In genomic region chr15:50669611-50670010, GRCh38 we compare ENCODE assay signal across 21 cellular contexts. TPM values are rescaled to one million over a fixed set of nuclear protein-coding genes. Genes with fewer than 3 reads are reported as not detected.
DNase-seq lines count a peak whose midpoint lies in the region; ATAC-seq and TF ChIP-seq lines count a peak whose summit lies in the region.
"Had no signal": no experiment of that assay in that cellular context is flagged by ENCODE, and none has a peak within 500 bp of the region (broad histone marks: within the 10 kb centered on the region; RNA-seq: fewer than 3 reads in every experiment).

No MANE protein-coding gene starts in this region.

- H3K9me3 ChIP-seq in right lobe of liver: no peaks in the 10 kb centered on the region
- H3K9me3 ChIP-seq: A549, BE2C, Caco-2 had no signal

- no peak for DNase-seq in activated naive CD8-positive, alpha-beta T cell treated with anti-CD3 and anti-CD28 coated beads, Interleukin-2, amount 50 U/mL, for 24 hours
- DNase-seq in left lobe of liver (ENCODE audit: low spot score) (no peak), right lobe of liver (no peak), HT-29 (ENCODE audit: low spot score) (no peak), NOMO-1 (lab: John Stamatoyannopoulos, UW; ENCODE audit: unreplicated experiment in 2 of 2) (no peak)
- DNase-seq: 8988T; ACHN; AML-193; BE2C; Caco-2; CD8-positive, alpha-beta T cell; DMS153; DND-41; GM23248; H7; HCEC 1CT had no signal

- H3K27ac Mint-ChIP-seq in activated naive CD8-positive, alpha-beta T cell: peak overlapping the region; percentile 22
- no peak overlapping the region for H3K27ac Mint-ChIP-seq in activated naive CD8-positive, alpha-beta T cell treated with anti-CD3 and anti-CD28 coated beads, Interleukin-2, amount 50 U/mL, for 24 hours
- H3K27ac Mint-ChIP-seq: CD8-positive, alpha-beta T cell had no signal

- H3K4me3 Mint-ChIP-seq in activated naive CD8-positive, alpha-beta T cell: no peak overlapping the region
- no peak overlapping the region for H3K4me3 Mint-ChIP-seq in activated naive CD8-positive, alpha-beta T cell treated with anti-CD3 and anti-CD28 coated beads, Interleukin-2, amount 50 U/mL, for 24 hours
- H3K4me3 Mint-ChIP-seq: CD14-positive monocyte; CD8-positive, alpha-beta T cell had no signal

- peaks cover 3% of the 10 kb centered on the region for H3K36me3 Mint-ChIP-seq in activated naive CD8-positive, alpha-beta T cell
- H3K36me3 Mint-ChIP-seq in activated naive CD8-positive, alpha-beta T cell treated with anti-CD3 and anti-CD28 coated beads, Interleukin-2, amount 50 U/mL, for 24 hours (ENCODE audit: low read depth): peaks cover 18% of the 10 kb centered on the region

- 72% methylated on average over 1 of the region's 1 CpG for WGBS in right lobe of liver (ENCODE audit: insufficient coverage, low coverage, low lambda C conversion rate, missing lambda C conversion rate)

- H3K4me3 ChIP-seq in right lobe of liver: no peak overlapping the region
- H3K4me3 ChIP-seq: A549; BLaER1 treated with 17β-estradiol and CSF1 and Interleukin-3, amounts not matched to agents 10 nM and 100 nM; GM12878; GM23248 had no signal

- no peak for TF ChIP-seq CTCF in right lobe of liver (IDR thresholded peaks at IDR 0.05)

- H3K27ac ChIP-seq in right lobe of liver: no peak overlapping the region
- H3K27ac ChIP-seq: A549; BLaER1 treated with 17β-estradiol and CSF1 and Interleukin-3, amounts not matched to agents 10 nM and 100 nM; GM23248 had no signal

- ATAC-seq in activated naive CD8-positive, alpha-beta T cell treated with anti-CD3 and anti-CD28 coated beads, Interleukin-2, amount 50 U/mL, for 24 hours: no peak
- peak; percentile 79 for ATAC-seq in left lobe of liver
- peak; percentile 67 to 90 (median 82) for ATAC-seq in right lobe of liver
- ATAC-seq: A549; CD8-positive, alpha-beta T cell; GM12878 had no signal

- H3K4me1 Mint-ChIP-seq in activated naive CD8-positive, alpha-beta T cell (ENCODE audit: low read depth): peaks cover 29% of the 10 kb centered on the region
- peaks cover 9% of the 10 kb centered on the region for H3K4me1 Mint-ChIP-seq in activated naive CD8-positive, alpha-beta T cell treated with anti-CD3 and anti-CD28 coated beads, Interleukin-2, amount 50 U/mL, for 24 hours
- H3K4me1 Mint-ChIP-seq: CD14-positive monocyte had no signal

- H3K9me3 Mint-ChIP-seq in activated naive CD8-positive, alpha-beta T cell (ENCODE audit: low read depth): no peaks in the 10 kb centered on the region
- no peaks in the 10 kb centered on the region for H3K9me3 Mint-ChIP-seq in activated naive CD8-positive, alpha-beta T cell treated with anti-CD3 and anti-CD28 coated beads, Interleukin-2, amount 50 U/mL, for 24 hours
- H3K9me3 Mint-ChIP-seq: CD8-positive, alpha-beta T cell had no signal

- peaks cover 0 to 22% (median 7%) of the 10 kb centered on the region in 4 donors for H3K4me1 ChIP-seq in right lobe of liver
- H3K4me1 ChIP-seq: A549; BE2C; BLaER1 treated with 17β-estradiol and CSF1 and Interleukin-3, amounts not matched to agents 10 nM and 100 nM had no signal

- TF ChIP-seq POLR2A in right lobe of liver (IDR thresholded peaks at IDR 0.05): no peak

- intact Hi-C loops in right lobe of liver (cut with DNase I): loop anchor here in 1 of 2 donors (10.0 kb wide), 1 partner anchor 205 kb away; no protein-coding TSS in a partner anchor

- no peaks in the 10 kb centered on the region for H3K27me3 ChIP-seq in right lobe of liver
- H3K27me3 ChIP-seq: BE2C; BLaER1 treated with 17β-estradiol and CSF1 and Interleukin-3, amounts not matched to agents 10 nM and 100 nM had no signal

- no peaks in the 10 kb centered on the region for H3K27me3 Mint-ChIP-seq in activated naive CD8-positive, alpha-beta T cell
- H3K27me3 Mint-ChIP-seq in activated naive CD8-positive, alpha-beta T cell treated with anti-CD3 and anti-CD28 coated beads, Interleukin-2, amount 50 U/mL, for 24 hours: no peaks in the 10 kb centered on the region

- no peaks in the 10 kb centered on the region for H3K36me3 ChIP-seq in right lobe of liver

RNA-seq across cellular contexts. Expression of gene TRPM7, which starts 17.0 kb away (rescaled TPM):
- total RNA-seq in left lobe of liver: 21.6 TPM
- total RNA-seq in right lobe of liver: 10 to 100 TPM; 20.9 to 31.9 (median 24.7) TPM
- 12.9 and 17.1 TPM in 2 replicates for total RNA-seq in HT-29 (2014; rRNA removed; shearing (Covaris generic))
